Comparison of ENCODE assay signal across 8 cellular contexts in genomic region chr21:31730687-31731111, GRCh38. TPM values are rescaled to one million over a fixed set of nuclear protein-coding genes. Genes with fewer than 3 reads are reported as not detected.
DNase-seq lines count a peak whose midpoint lies in the region; ATAC-seq and FAIRE-seq lines count a peak whose summit lies in the region.

No MANE protein-coding gene starts in this region.

- DNase-seq in activated CD4-positive, alpha-beta T cell treated with anti-CD3 and anti-CD28 coated beads for 48 hours, result peak; percentile 11
- no peak for DNase-seq in activated CD4-positive, alpha-beta T cell treated with anti-CD3 and anti-CD28 coated beads, Interleukin-2, amount 50 U/mL, for 4 hours
- DNase-seq in NOMO-1 treated with DMSO at 0.1 percent for 48 hours (lab: John Stamatoyannopoulos, UW; ENCODE audit: unreplicated experiment) (peak; percentile 17), dermis blood vessel endothelial cell (peak; percentile 40), mesenchymal stem cell (peak; percentile 71), urothelium cell line (ENCODE audit: low spot score) (peak; percentile 42), amniotic stem cell (lab: John Stamatoyannopoulos, UW) (no peak)

- peak; percentile 91 for FAIRE-seq in urothelium cell line (lab: Jason Lieb, UNC)

- H3K23ac ChIP-seq in mesenchymal stem cell (ENCODE audit: low read length in 2 of 2), result no peak overlapping the region

- H3K4me2 ChIP-seq in mesenchymal stem cell (ENCODE audit: low read length, poor library complexity, severe bottlenecking), result peak overlapping the region; percentile 76

- H4K91ac ChIP-seq in mesenchymal stem cell (ENCODE audit: low read length), result no peak overlapping the region

- no peak for ATAC-seq in GM18519 (IDR thresholded peaks at IDR 0.05; ENCODE audit: low FRiP score, unreplicated experiment)

- no peak overlapping the region for H2BK15ac ChIP-seq in mesenchymal stem cell (ENCODE audit: low read depth, poor library complexity, severe bottlenecking)

- H3K36me3 ChIP-seq in mesenchymal stem cell (ENCODE audit: control insufficient read depth in 1 of 2, insufficient read depth in 2 of 2, low read depth in 1 of 2, low read length in 2 of 2), result peaks cover 2 to 7% of the 10 kb centered on the region in 2 experiments

- no peak overlapping the region for H2AFZ ChIP-seq in mesenchymal stem cell (ENCODE audit: low read depth, low read length)

- H3K9me3 ChIP-seq in mesenchymal stem cell (ENCODE audit: control insufficient read depth, low read length), result no peaks in the 10 kb centered on the region

- WGBS in mesenchymal stem cell, result under 1% methylated on average over 17 of the region's 17 CpGs

- H3K79me1 ChIP-seq in mesenchymal stem cell (replicated peaks; ENCODE audit: low read length, poor library complexity, severe bottlenecking), result peaks cover 5% of the 10 kb centered on the region

- no peak overlapping the region for H3K14ac ChIP-seq in mesenchymal stem cell (ENCODE audit: low read length in 2 of 2)

- H3K27ac ChIP-seq in mesenchymal stem cell (ENCODE audit: low read length, poor library complexity, severe bottlenecking), result peak overlapping the region; percentile 42

- no peak overlapping the region for H2AK5ac ChIP-seq in mesenchymal stem cell (ENCODE audit: low read length, severe bottlenecking)

- H3K9ac ChIP-seq in mesenchymal stem cell (ENCODE audit: low read length), result peak overlapping the region; percentile 90

- H3K4me3 ChIP-seq in mesenchymal stem cell (ENCODE audit: insufficient read depth in 1 of 2, low read depth in 1 of 2, low read length in 2 of 2), result peak overlapping the region; percentile 88 to 99

- H3K18ac ChIP-seq in mesenchymal stem cell (ENCODE audit: low read depth in 1 of 2, low read length in 2 of 2), result peak overlapping the region in 1 of 2 experiments; percentile 81

- H2BK120ac ChIP-seq in mesenchymal stem cell (ENCODE audit: low read depth, low read length), result no peak overlapping the region

- no peaks in the 10 kb centered on the region for H3K27me3 ChIP-seq in mesenchymal stem cell (ENCODE audit: control insufficient read depth in 1 of 2, insufficient read depth in 1 of 2, low read length in 2 of 2)

- no peak overlapping the region for H2BK5ac ChIP-seq in mesenchymal stem cell (ENCODE audit: low read depth, low read length, poor library complexity, severe bottlenecking)

- H4K8ac ChIP-seq in mesenchymal stem cell (ENCODE audit: low read length), result no peak overlapping the region

- H2BK12ac ChIP-seq in mesenchymal stem cell (ENCODE audit: low read length in 2 of 2), result no peak overlapping the region

- H3K4me1 ChIP-seq in mesenchymal stem cell (ENCODE audit: control insufficient read depth, insufficient read depth, low read depth, low read length), result peaks cover 7% of the 10 kb centered on the region

- H3K4ac ChIP-seq in mesenchymal stem cell (ENCODE audit: low read depth in 1 of 2, low read length in 2 of 2), result no peak overlapping the region

RNA-seq across cellular contexts. Expression of gene SCAF4, which starts 1.2 kb away (rescaled TPM):
- total RNA-seq in dermis blood vessel endothelial cell, result 5.3 and 6.3 TPM in 2 replicates
- polyA plus RNA-seq in mesenchymal stem cell (2013, experiment 1 of 2), result 22.2 TPM
- 21.4 TPM for polyA plus RNA-seq in mesenchymal stem cell (2013, experiment 2 of 2)

Comparison
In these comparisons a context has a peak if more than half of its experiments do, and no peak if none do; other contexts are left out.
1. DNase-seq: peak in activated CD4-positive, alpha-beta T cell treated with anti-CD3 and anti-CD28 coated beads for 48 hours (single experiment), NOMO-1 treated with DMSO at 0.1 percent for 48 hours (single experiment), dermis blood vessel endothelial cell (single experiment), mesenchymal stem cell (single experiment) and urothelium cell line (single experiment); none in activated CD4-positive, alpha-beta T cell treated with anti-CD3 and anti-CD28 coated beads, Interleukin-2, amount 50 U/mL, for 4 hours (0 of 2) and amniotic stem cell (single experiment).